Comparison of ENCODE assay signal across 11 cellular contexts in the genomic region with DNA sequence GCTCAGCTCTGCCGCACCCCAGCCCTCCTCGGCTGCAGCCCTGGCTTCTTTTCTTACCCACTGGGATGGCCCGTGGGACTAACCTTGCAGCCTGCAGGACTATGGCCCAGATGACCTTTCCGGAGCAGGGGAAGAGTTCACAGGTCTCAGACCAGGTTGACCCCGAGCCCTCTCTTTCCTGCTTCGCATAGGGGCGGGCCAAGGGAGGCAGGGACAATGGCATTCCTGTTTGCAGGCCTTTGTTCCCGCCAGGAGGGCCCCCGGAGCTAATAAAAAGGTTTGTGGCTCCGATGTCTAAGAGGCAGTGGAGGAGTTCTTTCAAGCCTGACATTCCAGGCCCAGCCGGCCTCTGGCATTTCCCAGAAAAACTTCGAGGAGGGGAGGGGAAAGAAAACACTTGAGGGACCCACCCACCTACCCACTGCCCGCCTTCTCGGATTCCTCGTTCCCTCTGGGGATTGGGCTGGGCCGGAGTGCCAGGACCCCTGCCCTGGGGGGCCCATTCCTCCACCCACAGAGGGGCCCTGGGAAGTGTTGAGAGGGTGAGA. TPM values are rescaled to one million over a fixed set of nuclear protein-coding genes. Genes with fewer than 3 reads are reported as not detected.
DNase-seq lines count a peak whose midpoint lies in the region; ATAC-seq and TF ChIP-seq lines count a peak whose summit lies in the region.
"Had no signal": no experiment of that assay in that cellular context is flagged by ENCODE, and none has a peak within 500 bp of the region (broad histone marks: within the 10 kb centered on the region; RNA-seq: fewer than 3 reads in every experiment).

No MANE protein-coding gene starts in this region.

- in situ Hi-C loops in SK-MEL-5 (cut with HindIII; ENCODE audit: low pct_unique_long_range_greater_than_20kb, low sequenced_read_pairs), result no loop called here

- no peaks in the 10 kb centered on the region for H3K36me3 ChIP-seq in BJ (ENCODE audit: control insufficient read depth, insufficient read depth, low read length)

- no peak for DNase-seq in BJ (ENCODE audit: low read depth)
- peak; percentile 73 for DNase-seq in SK-MEL-5 (ENCODE audit: low read depth, low spot score)
- no peak for DNase-seq in left ventricle myocardium superior
- no peak for DNase-seq in omental fat pad (ENCODE audit: low spot score)
- DNase-seq in NCI-H345 treated with DMSO at 0.1 percent for 48 hours (lab: John Stamatoyannopoulos, UW; ENCODE audit: unreplicated experiment), result no peak
- no peak for DNase-seq in middle frontal gyrus (ENCODE audit: extremely low spot score, low spot score)
- no peak for DNase-seq in NK-92 treated with Interleukin-12 subunit alpha and Interleukin-12 subunit beta, amount 100 ng/mL, for 24 hours (lab: John Stamatoyannopoulos, UW)
- DNase-seq: central memory CD4-positive, alpha-beta T cell; stimulated activated CD4-positive, alpha-beta T cell treated with anti-CD3 and anti-CD28 coated beads, Interleukin-4, amount 100 ng/mL, for 24 hours had no signal

- intact Hi-C loops in left ventricle myocardium superior (cut with micrococcal nuclease), result no loop called here

- POLR2A ChIA-PET in BJ (lab: Charles Lee), result no interaction called here

- no peaks in the 10 kb centered on the region for H3K27me3 ChIP-seq in BJ (ENCODE audit: control insufficient read depth, insufficient read depth, low read length)

- no peak overlapping the region for H3K4me3 ChIP-seq in BJ (ENCODE audit: low read depth, low read length)

- peak; percentile 29 for ATAC-seq in left ventricle myocardium superior
- ATAC-seq in omental fat pad (ENCODE audit: low FRiP score), result peak; percentile 24
- ATAC-seq in HG02938 (IDR thresholded peaks at IDR 0.05; ENCODE audit: unreplicated experiment), result no peak
- ATAC-seq: activated CD8-positive, alpha-beta T cell treated with anti-CD3 and anti-CD28 coated beads, Interleukin-2, amount 10 ng/mL, durations not matched to agents 7 days and 5 days had no signal

- TF ChIP-seq CTCF in BJ (IDR thresholded peaks at IDR 0.05; ENCODE audit: insufficient read depth, low read depth, low read length) (peak; percentile 1; the same call in 1 of the 2 replicates), omental fat pad (IDR thresholded peaks at IDR 0.05) (no peak)

- CTCF ChIA-PET in BJ (lab: Yijun Ruan, JAX), result interaction anchor here (0.8 to 14.0 kb wide), 6 partner anchors 10 to 115 kb away, joined by 3 to 273 read pairs (median 4); no protein-coding TSS in a partner anchor

RNA-seq across cellular contexts. Expression of gene SOCS3, which starts 5.8 kb away (rescaled TPM):
- polyA plus RNA-seq in BJ (2011; rRNA removed), result 18.9 and 26.4 TPM in 2 replicates
- 27.6 and 39.0 TPM in 2 replicates for polyA minus RNA-seq in BJ (2011; rRNA and poly(A)+ RNA removed)
- total RNA-seq in SK-MEL-5 (2014; rRNA removed; shearing (Covaris generic)), result 157 and 166 TPM in 2 replicates
- polyA plus RNA-seq in SK-MEL-5 (2015; cell fraction: cytosol; rRNA removed), result 102 and 126 TPM in 2 replicates
- polyA plus RNA-seq in SK-MEL-5 (2015; cell fraction: nucleus; rRNA removed), result 124 and 141 TPM in 2 replicates
- total RNA-seq in left ventricle myocardium superior (11.1 TPM), omental fat pad (1,000 to 10,000 TPM in 1 of 4 donors, 100 to 1,000 TPM in 3; 186 to 1,117 (median 634) TPM)

RNA-seq across cellular contexts. Expression of gene PGS1, which starts 12.8 kb away (rescaled TPM):
- polyA plus RNA-seq in BJ (2011; rRNA removed), result 26.7 and 37.7 TPM in 2 replicates
- polyA minus RNA-seq in BJ (2011; rRNA and poly(A)+ RNA removed), result 30.8 and 33.3 TPM in 2 replicates
- total RNA-seq in SK-MEL-5 (2014; rRNA removed; shearing (Covaris generic)), result 41.7 and 43.5 TPM in 2 replicates
- 48.1 and 63.6 TPM in 2 replicates for polyA plus RNA-seq in SK-MEL-5 (2015; cell fraction: cytosol; rRNA removed)
- polyA plus RNA-seq in SK-MEL-5 (2015; cell fraction: nucleus; rRNA removed), result 282 and 416 TPM in 2 replicates
- total RNA-seq in left ventricle myocardium superior (18.3 TPM), omental fat pad (10 to 100 TPM; 25.8 to 97.2 (median 70.2) TPM)

Comparison
In these comparisons a context has a peak if more than half of its experiments do, and no peak if none do; other contexts are left out.
1. RNA of gene SOCS3, which starts 5.8 kb away (total RNA-seq): 186 to 1,117 TPM in omental fat pad and 157 to 166 TPM in SK-MEL-5; 11.1 TPM in left ventricle myocardium superior (single experiment); every median in the first group is over 10 times any median in the second.